25 cellular contexts compared by ENCODE assay signal in the genomic region with DNA sequence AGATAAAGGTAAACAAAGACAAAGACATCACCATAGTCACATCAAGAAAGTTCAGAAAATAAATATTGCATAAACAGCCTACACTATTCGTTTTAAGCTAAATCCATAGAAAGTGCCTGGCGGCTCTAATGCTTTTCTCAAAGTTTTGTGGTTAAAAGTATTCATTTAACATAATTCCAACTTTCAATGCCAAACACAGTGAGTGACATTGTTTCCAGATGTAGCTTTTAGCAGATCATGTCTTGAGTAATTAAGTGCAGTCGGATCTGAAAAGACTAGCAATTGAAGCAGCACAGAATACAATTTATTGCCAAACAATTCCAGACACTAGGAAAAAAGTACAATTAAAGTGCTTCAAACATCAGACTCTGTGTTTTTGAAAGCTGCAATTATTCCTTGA.
"Had no signal": no experiment of that assay in that cellular context is flagged by ENCODE, and none has a peak within 500 bp of the region (broad histone marks: within the 10 kb centered on the region; RNA-seq: fewer than 3 reads in every experiment).

No MANE protein-coding gene starts in this region.

- H3K27ac Mint-ChIP-seq: activated CD4-positive, alpha-beta T cell treated with anti-CD3 and anti-CD28 coated beads, Interleukin-2, amount 10 ng/mL, durations not matched to agents 24 days and 14 days; activated CD8-positive, alpha-beta memory T cell treated with anti-CD3 and anti-CD28 coated beads, Interleukin-2, amount 10 ng/mL, durations not matched to agents 7 days and 5 days; activated naive CD4-positive, alpha-beta T cell treated with anti-CD3 and anti-CD28 coated beads for 36 hours; activated naive CD8-positive, alpha-beta T cell; activated T-helper 17 cell treated with anti-CD3 and anti-CD28 coated beads, Interleukin-2, amount 50 U/mL, for 72 hours; T-helper 17 cell; WTC11 had no signal

- H3K27me3 Mint-ChIP-seq: activated CD4-positive, alpha-beta T cell treated with anti-CD3 and anti-CD28 coated beads, Interleukin-2, amount 10 ng/mL, durations not matched to agents 24 days and 14 days; activated CD8-positive, alpha-beta memory T cell treated with anti-CD3 and anti-CD28 coated beads, Interleukin-2, amount 10 ng/mL, durations not matched to agents 7 days and 5 days; activated naive CD8-positive, alpha-beta T cell; activated T-helper 17 cell treated with anti-CD3 and anti-CD28 coated beads, Interleukin-2, amount 50 U/mL, for 72 hours; T-helper 17 cell had no signal

- DNase-seq: activated CD4-positive, alpha-beta T cell treated with anti-CD3 and anti-CD28 coated beads, Interleukin-2, amount 10 ng/mL, durations not matched to agents 24 days and 14 days; activated CD4-positive, alpha-beta T cell treated with anti-CD3 and anti-CD28 coated beads, Interleukin-2, amount 50 U/mL, for 48 hours; activated CD4-positive, CD25-positive, alpha-beta regulatory T cell treated with anti-CD3 and anti-CD28 coated beads, Interleukin-2, amount 50 U/mL, for 72 hours; activated CD8-positive, alpha-beta memory T cell treated with anti-CD3 and anti-CD28 coated beads, Interleukin-2, amount 10 ng/mL, durations not matched to agents 7 days and 5 days; activated gamma-delta T cell; activated naive CD4-positive, alpha-beta T cell treated with anti-CD3 and anti-CD28 coated beads for 36 hours; activated T-cell treated with anti-CD3 and anti-CD28 coated beads, Interleukin-2, amount 50 U/mL, for 4 hours; MG63; MV-4-11; NCI-H1105; NCI-H1436; NCI-H1694 treated with DMSO at 0.1 percent for 48 hours; NCI-H2029 treated with DMSO at 0.1 percent for 48 hours; NCI-H2171; NCI-H226; NCI-H526; NK-92 treated with Interleukin-12 subunit alpha and Interleukin-12 subunit beta, amount 100 ng/mL, for 24 hours; OCI-M1; RPMI8226; SJCRH30; T-helper 17 cell; T-helper 9 cell had no signal

- H3K4me1 Mint-ChIP-seq: activated CD4-positive, alpha-beta T cell treated with anti-CD3 and anti-CD28 coated beads, Interleukin-2, amount 10 ng/mL, durations not matched to agents 24 days and 14 days; activated CD8-positive, alpha-beta memory T cell treated with anti-CD3 and anti-CD28 coated beads, Interleukin-2, amount 10 ng/mL, durations not matched to agents 7 days and 5 days; activated T-helper 17 cell treated with anti-CD3 and anti-CD28 coated beads, Interleukin-2, amount 50 U/mL, for 72 hours; T-helper 17 cell; WTC11 had no signal

- H3K9me3 Mint-ChIP-seq: activated T-helper 17 cell treated with anti-CD3 and anti-CD28 coated beads, Interleukin-2, amount 50 U/mL, for 72 hours; WTC11 had no signal

- H3K36me3 Mint-ChIP-seq: activated CD8-positive, alpha-beta memory T cell treated with anti-CD3 and anti-CD28 coated beads, Interleukin-2, amount 10 ng/mL, durations not matched to agents 7 days and 5 days; activated naive CD8-positive, alpha-beta T cell; WTC11 had no signal

- H3K4me3 Mint-ChIP-seq: activated CD4-positive, alpha-beta T cell treated with anti-CD3 and anti-CD28 coated beads, Interleukin-2, amount 10 ng/mL, durations not matched to agents 24 days and 14 days; activated CD8-positive, alpha-beta memory T cell treated with anti-CD3 and anti-CD28 coated beads, Interleukin-2, amount 10 ng/mL, durations not matched to agents 7 days and 5 days; activated naive CD4-positive, alpha-beta T cell treated with anti-CD3 and anti-CD28 coated beads for 36 hours; activated naive CD8-positive, alpha-beta T cell; activated T-cell treated with anti-CD3 and anti-CD28 coated beads, Interleukin-2, amount 50 U/mL, for 4 hours; activated T-helper 17 cell treated with anti-CD3 and anti-CD28 coated beads, Interleukin-2, amount 50 U/mL, for 72 hours; T-helper 17 cell; WTC11 had no signal
